Comparison of ENCODE assay signal across 27 cellular contexts in genomic region chr3:12125772-12126171, GRCh38.
"Had no signal": no experiment of that assay in that cellular context is flagged by ENCODE, and none has a peak within 500 bp of the region (broad histone marks: within the 10 kb centered on the region; RNA-seq: fewer than 3 reads in every experiment).

No MANE protein-coding gene starts in this region.

- H3K27me3 ChIP-seq: suprapubic skin, testis, thyroid gland, tibial nerve, upper lobe of left lung, upper lobe of right lung, uterus, vagina had no signal

- H3K27ac ChIP-seq: stomach, suprapubic skin, testis, thoracic aorta, thyroid gland, tibial artery, tibial nerve, transverse colon, upper lobe of left lung, upper lobe of right lung, uterus, vagina had no signal

- H3K36me3 Mint-ChIP-seq: stimulated activated memory B cell treated with anti-CD40 and anti-IgM and Interleukin-4, amounts not matched to agents 10 μg/mL and 1 μg/mL and 100 μg/mL, for 72 hours; stimulated activated naive B cell treated with anti-CD40 and anti-IgM and Interleukin-4, amounts not matched to agents 10 μg/mL and 1 μg/mL and 100 μg/mL, for 72 hours; type B pancreatic cell had no signal

- H3K4me3 ChIP-seq: stomach, suprapubic skin, testis, thoracic aorta, thyroid gland, tibial artery, tibial nerve, transverse colon, upper lobe of left lung, upper lobe of right lung, uterus, vagina had no signal

- H3K9me3 Mint-ChIP-seq: stimulated activated memory B cell treated with anti-CD40 and anti-IgM and Interleukin-4, amounts not matched to agents 10 μg/mL and 1 μg/mL and 100 μg/mL, for 72 hours; stimulated activated naive B cell treated with anti-CD40 and anti-IgM and Interleukin-4, amounts not matched to agents 10 μg/mL and 1 μg/mL and 100 μg/mL, for 72 hours; stimulated activated naive CD8-positive, alpha-beta T cell treated with anti-CD3 and anti-CD28 coated beads, Interleukin-15, amount 100 ng/mL, for 72 hours; stimulated activated naive CD8-positive, alpha-beta T cell treated with anti-CD3 and anti-CD28 coated beads, Interleukin-15, Interleukin-2, amounts not matched to agents 100 ng/mL and 50 ng/mL, for 24 hours; type B pancreatic cell had no signal

- H3K4me3 Mint-ChIP-seq: stimulated activated memory B cell treated with anti-CD40 and anti-IgM and Interleukin-4, amounts not matched to agents 10 μg/mL and 1 μg/mL and 100 μg/mL, for 72 hours; stimulated activated naive B cell treated with anti-CD40 and anti-IgM and Interleukin-4, amounts not matched to agents 10 μg/mL and 1 μg/mL and 100 μg/mL, for 72 hours; stimulated activated naive CD8-positive, alpha-beta T cell treated with anti-CD3 and anti-CD28 coated beads, Interleukin-15, amount 100 ng/mL, for 72 hours; stimulated activated naive CD8-positive, alpha-beta T cell treated with anti-CD3 and anti-CD28 coated beads, Interleukin-15, Interleukin-2, amounts not matched to agents 100 ng/mL and 50 ng/mL, for 24 hours; type B pancreatic cell had no signal

- FAIRE-seq: urothelium cell line had no signal

- H3K9me3 ChIP-seq: stomach, suprapubic skin, testis, thoracic aorta, thyroid gland, tibial artery, tibial nerve, transverse colon, upper lobe of left lung, upper lobe of right lung, uterus, vagina had no signal

- H3K27ac Mint-ChIP-seq: stimulated activated memory B cell treated with anti-CD40 and anti-IgM and Interleukin-4, amounts not matched to agents 10 μg/mL and 1 μg/mL and 100 μg/mL, for 72 hours; stimulated activated naive B cell treated with anti-CD40 and anti-IgM and Interleukin-4, amounts not matched to agents 10 μg/mL and 1 μg/mL and 100 μg/mL, for 72 hours; stimulated activated naive CD8-positive, alpha-beta T cell treated with anti-CD3 and anti-CD28 coated beads, Interleukin-15, amount 100 ng/mL, for 72 hours; stimulated activated naive CD8-positive, alpha-beta T cell treated with anti-CD3 and anti-CD28 coated beads, Interleukin-15, Interleukin-2, amounts not matched to agents 100 ng/mL and 50 ng/mL, for 24 hours; type B pancreatic cell had no signal

- H3K4me1 ChIP-seq: stomach, suprapubic skin, testis, thyroid gland, tibial artery, tibial nerve, transverse colon, upper lobe of left lung, upper lobe of right lung, uterus, vagina had no signal

- H3K36me3 ChIP-seq: stomach, suprapubic skin, thoracic aorta, thyroid gland, tibial artery, tibial nerve, transverse colon, upper lobe of left lung, upper lobe of right lung, uterus, vagina had no signal

- ATAC-seq: stimulated activated memory B cell treated with anti-CD40 and anti-IgM and Interleukin-4, amounts not matched to agents 10 μg/mL and 1 μg/mL and 100 μg/mL, for 72 hours; stimulated activated naive B cell treated with anti-CD40 and anti-IgM and Interleukin-4, amounts not matched to agents 10 μg/mL and 1 μg/mL and 100 μg/mL, for 72 hours; stimulated activated naive CD8-positive, alpha-beta T cell treated with anti-CD3 and anti-CD28 coated beads, Interleukin-15, amount 100 ng/mL, for 72 hours; stimulated activated naive CD8-positive, alpha-beta T cell treated with anti-CD3 and anti-CD28 coated beads, Interleukin-15, Interleukin-2, amounts not matched to agents 100 U/mL and 50 U/mL, for 24 hours; upper lobe of right lung had no signal

- DNase-seq: stimulated activated CD4-positive, alpha-beta T cell treated with anti-CD3 and anti-CD28 coated beads, Interleukin-2, amount 100 ng/mL, for 48 hours; stimulated activated CD4-positive, alpha-beta T cell treated with anti-CD3 and anti-CD28 coated beads, Interleukin-4, amount 100 ng/mL, for 1 hour; stimulated activated CD4-positive, alpha-beta T cell treated with anti-CD3 and anti-CD28 coated beads, Interleukin-4, amount 100 ng/mL, for 24 hours; stimulated activated CD4-positive, alpha-beta T cell treated with anti-CD3 and anti-CD28 coated beads, Interleukin-4, amount 100 ng/mL, for 4 hours; stimulated activated CD8-positive, alpha-beta memory T cell treated with anti-CD3 and anti-CD28 coated beads, Interleukin-4, amount 100 ng/mL, for 48 hours; stimulated activated naive B cell treated with anti-CD40 and anti-IgM and Interleukin-4, amounts not matched to agents 10 μg/mL and 1 μg/mL and 100 μg/mL, for 72 hours; stimulated activated naive CD4-positive, alpha-beta T cell; stimulated activated naive CD4-positive, alpha-beta T cell treated with Interleukin-2 at 50 U/mL for 16 hours; stimulated activated naive CD8-positive, alpha-beta T cell treated with anti-CD3 and anti-CD28 coated beads, Interleukin-15, amount 100 ng/mL, for 72 hours; stimulated activated naive CD8-positive, alpha-beta T cell treated with anti-CD3 and anti-CD28 coated beads, Interleukin-15, Interleukin-2, amounts not matched to agents 100 U/mL and 50 U/mL, for 24 hours; stomach; substantia nigra; testis; thyroid gland; tibial artery; transverse colon; upper lobe of left lung; upper lobe of right lung; uterus had no signal
